31 cellular contexts compared by ENCODE assay signal in the genomic region with DNA sequence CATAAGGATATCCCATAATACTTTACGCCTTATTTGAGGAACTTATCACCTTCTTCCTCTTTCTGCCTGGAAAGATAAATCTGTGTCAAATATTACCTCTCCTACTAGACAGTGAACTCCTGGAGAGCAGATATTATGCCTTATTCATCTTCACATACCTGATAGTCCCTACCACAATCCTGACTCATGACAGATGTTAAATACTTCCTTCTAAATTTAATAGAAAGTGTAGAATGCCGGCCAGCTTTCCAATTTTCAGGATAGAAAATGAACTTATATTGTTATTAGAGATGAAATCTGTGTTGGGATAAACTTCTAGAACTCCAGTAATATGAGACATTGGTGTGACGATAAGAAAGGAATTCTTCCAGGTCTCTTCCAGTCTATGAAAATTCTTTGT.
"Had no signal": no experiment of that assay in that cellular context is flagged by ENCODE, and none has a peak within 500 bp of the region (broad histone marks: within the 10 kb centered on the region; RNA-seq: fewer than 3 reads in every experiment).

No MANE protein-coding gene starts in this region.

- ATAC-seq: body of pancreas, heart left ventricle, mucosa of descending colon, right lobe of liver had no signal

- H3K9me3 Mint-ChIP-seq: activated CD4-positive, alpha-beta memory T cell treated with anti-CD3 and anti-CD28 coated beads, Interleukin-2, amount 10 ng/mL, durations not matched to agents 7 days and 5 days; activated CD4-positive, alpha-beta T cell treated with anti-CD3 and anti-CD28 coated beads, Interleukin-2, amount 10 ng/mL, durations not matched to agents 7 days and 5 days; activated T-cell treated with anti-CD3 and anti-CD28 coated beads, Interleukin-2, amount 50 U/mL, for 24 hours; nephron; T-helper 2 cell treated with Interferon-gamma antibody and Interleukin-4, amounts not matched to agents 5 μg/mL and 100 μg/mL, for 36 hours had no signal

- H3K27ac Mint-ChIP-seq: activated CD4-positive, alpha-beta memory T cell treated with anti-CD3 and anti-CD28 coated beads, Interleukin-2, amount 10 ng/mL, durations not matched to agents 7 days and 5 days; activated CD4-positive, alpha-beta T cell treated with anti-CD3 and anti-CD28 coated beads, Interleukin-2, amount 10 ng/mL, durations not matched to agents 7 days and 5 days; activated T-cell treated with anti-CD3 and anti-CD28 coated beads, Interleukin-2, amount 50 U/mL, for 24 hours; nephron; progenitor cell of endocrine pancreas; T-helper 2 cell treated with Interferon-gamma antibody and Interleukin-4, amounts not matched to agents 5 μg/mL and 100 μg/mL, for 36 hours had no signal

- H3K27ac ChIP-seq: body of pancreas, cardiac muscle cell, colonic mucosa, dorsolateral prefrontal cortex, heart left ventricle, left ventricle myocardium inferior, right lobe of liver, testis, uterus, WERI-Rb-1 had no signal

- H3K36me3 ChIP-seq: cardiac muscle cell, colonic mucosa, heart left ventricle, left ventricle myocardium inferior, right lobe of liver, uterus, WERI-Rb-1 had no signal

- H3K27me3 Mint-ChIP-seq: progenitor cell of endocrine pancreas had no signal

- H3K4me3 ChIP-seq: body of pancreas, cardiac muscle cell, colonic mucosa, dorsolateral prefrontal cortex, heart left ventricle, left ventricle myocardium inferior, lung, mucosa of descending colon, right lobe of liver, testis, uterus had no signal

- H3K27me3 ChIP-seq: body of pancreas, cardiac muscle cell, colonic mucosa, dorsolateral prefrontal cortex, right lobe of liver, testis, uterus had no signal

- H3K4me3 Mint-ChIP-seq: activated CD4-positive, alpha-beta memory T cell treated with anti-CD3 and anti-CD28 coated beads, Interleukin-2, amount 10 ng/mL, durations not matched to agents 7 days and 5 days; activated CD4-positive, alpha-beta T cell treated with anti-CD3 and anti-CD28 coated beads, Interleukin-2, amount 10 ng/mL, durations not matched to agents 7 days and 5 days; activated T-cell treated with anti-CD3 and anti-CD28 coated beads, Interleukin-2, amount 50 U/mL, for 24 hours; nephron; T-helper 2 cell treated with Interferon-gamma antibody and Interleukin-4, amounts not matched to agents 5 μg/mL and 100 μg/mL, for 36 hours had no signal

- DNase-seq: activated CD4-positive, alpha-beta memory T cell treated with anti-CD3 and anti-CD28 coated beads, Interleukin-2, amount 10 ng/mL, durations not matched to agents 7 days and 5 days; activated CD4-positive, alpha-beta T cell treated with anti-CD3 and anti-CD28 coated beads, Interleukin-2, amount 10 ng/mL, durations not matched to agents 7 days and 5 days; activated CD4-positive, CD25-positive, alpha-beta regulatory T cell treated with anti-CD3 and anti-CD28 coated beads, Interleukin-2, amount 50 U/mL, for 72 hours; activated CD8-positive, alpha-beta memory T cell treated with anti-CD3 and anti-CD28 coated beads, Interleukin-2, amount 50 U/mL, for 48 hours; activated gamma-delta T cell; activated naive CD4-positive, alpha-beta T cell treated with anti-CD3 and anti-CD28 coated beads, Interleukin-2, amount 50 U/mL, for 16 hours; activated T-cell treated with anti-CD3 and anti-CD28 coated beads, Interleukin-2, amount 50 U/mL, for 24 hours; body of pancreas; cerebellar nuclear complex; colonic mucosa; dorsolateral prefrontal cortex; effector memory CD4-positive, alpha-beta T cell; foreskin fibroblast; heart left ventricle; kidney glomerular epithelial cell; left ventricle myocardium inferior; mesendoderm; mucosa of descending colon; right lobe of liver; stimulated activated CD4-positive, alpha-beta T cell treated with anti-CD3 and anti-CD28 coated beads, Interleukin-2, amount 100 ng/mL, for 48 hours; stimulated activated naive CD4-positive, alpha-beta T cell treated with Interleukin-2 at 50 U/mL for 16 hours; T-helper 1 cell; testis; trophoblast cell; uterus; WERI-Rb-1 had no signal

- H3K4me1 ChIP-seq: colonic mucosa, heart left ventricle, left ventricle myocardium inferior, right lobe of liver, testis, uterus had no signal

- H3K4me1 Mint-ChIP-seq: activated CD4-positive, alpha-beta memory T cell treated with anti-CD3 and anti-CD28 coated beads, Interleukin-2, amount 10 ng/mL, durations not matched to agents 7 days and 5 days; activated CD4-positive, alpha-beta T cell treated with anti-CD3 and anti-CD28 coated beads, Interleukin-2, amount 10 ng/mL, durations not matched to agents 7 days and 5 days; nephron had no signal

- H3K9me3 ChIP-seq: body of pancreas, colonic mucosa, heart left ventricle, left ventricle myocardium inferior, mucosa of descending colon, right lobe of liver, testis, uterus had no signal
